In genomic region chr20:58906111-58906510, GRCh38 we compare ENCODE assay signal across 15 cellular contexts. TPM values are rescaled to one million over a fixed set of nuclear protein-coding genes. Genes with fewer than 3 reads are reported as not detected.
A peak's percentile ranks its signal among the peaks of the same experiment; 100 is the strongest.
DNase-seq lines count a peak whose midpoint lies in the region; ATAC-seq and TF ChIP-seq lines count a peak whose summit lies in the region.
"Had no signal": no experiment of that assay in that cellular context is flagged by ENCODE, and none has a peak within 500 bp of the region (broad histone marks: within the 10 kb centered on the region; RNA-seq: fewer than 3 reads in every experiment).

No MANE protein-coding gene starts in this region.

- POLR2A ChIA-PET in CD4-positive, alpha-beta T cell (lab: Charles Lee), result interaction anchor here (1.3 to 2.1 kb wide), 2 partner anchors 17 to 126 kb away, joined by 3 to 7 read pairs; partner anchors contain the start of gene ATP5F1E
- POLR2A ChIA-PET in IMR-90 (lab: Charles Lee; ENCODE audit: unreplicated experiment), result no interaction called here

- no peak overlapping the region for H3K56ac ChIP-seq in IMR-90 (ENCODE audit: extremely low read depth, insufficient read depth, low read length)

- in situ Hi-C loops in IMR-90 (cut with MboI; ENCODE audit: low sequenced_read_pairs), result loop anchor here (5.0 to 10.0 kb wide), 2 partner anchors 76 to 119 kb away; partner anchors contain the start of gene NELFCD

- H3K14ac ChIP-seq in IMR-90 (replicated peaks; ENCODE audit: low read depth, low read length), result no peak overlapping the region

- H3K4me3 Mint-ChIP-seq in CD4-positive, alpha-beta T cell, result no peak overlapping the region
- H3K4me3 Mint-ChIP-seq in brain, result peak overlapping the region in 1 of 5 experiments; percentile 15

- no peaks in the 10 kb centered on the region for H3K9me3 Mint-ChIP-seq in CD4-positive, alpha-beta T cell
- H3K9me3 Mint-ChIP-seq in brain, result no peaks in the 10 kb centered on the region
- H3K9me3 Mint-ChIP-seq: immature natural killer cell had no signal

- H2BK20ac ChIP-seq in IMR-90 (ENCODE audit: low read depth, low read length), result no peak overlapping the region

- H3K23ac ChIP-seq in IMR-90 (ENCODE audit: low read depth, low read length), result peak overlapping the region; percentile 53; the same call in 1 of the 2 replicates

- H3K4me3 ChIP-seq in IMR-90 (ENCODE audit: insufficient read depth, low read depth, low read length) (no peak overlapping the region), psoas muscle (no peak overlapping the region)
- H3K4me3 ChIP-seq: SJSA1 had no signal

- H2BK5ac ChIP-seq in IMR-90 (ENCODE audit: low read depth, low read length, poor library complexity, severe bottlenecking), result no peak overlapping the region

- H2AFZ ChIP-seq in IMR-90 (replicated peaks; ENCODE audit: low read length, poor library complexity), result no peak overlapping the region

- H3K18ac ChIP-seq in IMR-90 (ENCODE audit: low read depth, low read length), result no peak overlapping the region

- H2AK9ac ChIP-seq in IMR-90 (replicated peaks; ENCODE audit: low read depth, low read length, poor library complexity), result peak overlapping the region; percentile 70

- no peak overlapping the region for H4K8ac ChIP-seq in IMR-90 (ENCODE audit: low read depth in 2 of 2, low read length in 2 of 2)

- no peak overlapping the region for H2BK120ac ChIP-seq in IMR-90 (ENCODE audit: low read depth, low read length)

- no peak overlapping the region for H4K91ac ChIP-seq in IMR-90 (ENCODE audit: insufficient read depth, low read depth, low read length)

- ATAC-seq in CD4-positive, alpha-beta T cell (ENCODE audit: poor library complexity), result no peak
- ATAC-seq in IMR-90 (ENCODE audit: low read depth) (no peak), psoas muscle (no peak)

- no peak for TF ChIP-seq RAD21 in IMR-90 (IDR thresholded peaks at IDR 0.05; ENCODE audit: low read length)

- H3K27ac ChIP-seq in CD4-positive, alpha-beta T cell (ENCODE audit: low read depth, low read length), result no peak overlapping the region
- H3K27ac ChIP-seq in IMR-90 (ENCODE audit: insufficient read depth, low read length), result no peak overlapping the region
- H3K27ac ChIP-seq in psoas muscle, result peak overlapping the region; percentile 88
- H3K27ac ChIP-seq: foreskin keratinocyte, SJSA1 had no signal

- no TSS peak for BruUV-seq in IMR-90 (replicated peaks; lab: Mats Ljungman, UMichigan)

- intact Hi-C loops in CD4-positive, alpha-beta T cell (cut with DNase I, micrococcal nuclease), result loop anchor here in 1 of 2 experiments (5.0 kb wide), 1 partner anchor 71 kb away; no protein-coding TSS in a partner anchor
- intact Hi-C loops in IMR-90 (cut with micrococcal nuclease), result loop anchor here (5.0 kb wide), 1 partner anchor 76 kb away; the partner anchor contains the start of gene NELFCD
- intact Hi-C loops in psoas muscle (cut with DNase I), result loop anchor here (2.0 to 5.0 kb wide), 2 partner anchors 13 to 76 kb away; partner anchors contain the start of gene NELFCD (in 1 of the 2)

- no peak for TF ChIP-seq CTCF in CD4-positive, alpha-beta T cell (IDR thresholded peaks at IDR 0.05)
- TF ChIP-seq CTCF in IMR-90 (conservative IDR thresholded peaks at IDR 0.05; ENCODE audit: low read depth, low read length), result no peak
- no peak for TF ChIP-seq CTCF in brain (conservative IDR thresholded peaks at IDR 0.05)
- no peak for TF ChIP-seq CTCF in psoas muscle (IDR thresholded peaks at IDR 0.05)

- peaks cover 77% of the 10 kb centered on the region for H3K4me1 Mint-ChIP-seq in CD4-positive, alpha-beta T cell (ENCODE audit: low read depth)
- peaks cover 79% of the 10 kb centered on the region for H3K4me1 Mint-ChIP-seq in brain

- H3K9ac ChIP-seq in IMR-90 (ENCODE audit: low read depth, low read length), result no peak overlapping the region

- H3K4me1 ChIP-seq in IMR-90 (ENCODE audit: control insufficient read depth, insufficient read depth, low read length) (peaks cover 12% of the 10 kb centered on the region), psoas muscle (peaks cover 57% of the 10 kb centered on the region)

- peaks cover 26% of the 10 kb centered on the region for H3K9me1 ChIP-seq in IMR-90 (ENCODE audit: insufficient read depth, low read length)

- peak overlapping the region; percentile 58; the same call in 1 of the 2 replicates for H2AK5ac ChIP-seq in IMR-90 (ENCODE audit: low read depth, low read length)

- H3K27ac Mint-ChIP-seq in CD4-positive, alpha-beta T cell, result peak overlapping the region; percentile 12
- H3K27ac Mint-ChIP-seq in brain, result peak overlapping the region in 4 of 5 experiments; percentile 8 to 93 (median 52)

- no CpG with 5 or more reads among the region's 5 CpGs for WGBS in IMR-90 (ENCODE audit: extremely low coverage in 2 of 2, insufficient read length in 1 of 2), 2 experiments
- WGBS in psoas muscle, 3 donors, result 80 to 87% (median 85%) methylated on average over 5 of the region's 5 CpGs

- H3K79me1 ChIP-seq in IMR-90 (ENCODE audit: low read depth in 1 of 2, low read length in 2 of 2), result peaks cover 34 to 78% of the 10 kb centered on the region in 2 experiments

- H3K4ac ChIP-seq in IMR-90 (ENCODE audit: low read depth, low read length), result no peak overlapping the region

- dilution Hi-C loops in IMR-90 (cut with HindIII; ENCODE audit: low sequenced_read_pairs, unreplicated experiment), result no loop called here

- H3K36me3 Mint-ChIP-seq in CD4-positive, alpha-beta T cell (ENCODE audit: low read depth), result peaks cover 100% of the 10 kb centered on the region
- peaks cover 89% of the 10 kb centered on the region for H3K36me3 Mint-ChIP-seq in brain

- DNase-seq in CD4-positive, alpha-beta T cell, result no peak
- DNase-seq in IMR-90, result no peak
- DNase-seq in psoas muscle, result no peak
- no peak for DNase-seq in NCI-H774 (lab: John Stamatoyannopoulos, UW)
- no peak for DNase-seq in activated gamma-delta T cell (lab: John Stamatoyannopoulos, UW)
- DNase-seq in mesenteric fat pad (ENCODE audit: low spot score), result no peak
- DNase-seq: aorta; CD4-positive, alpha-beta memory T cell; immature natural killer cell; NCI-H2029; NCI-H69; stimulated activated CD4-positive, alpha-beta T cell treated with anti-CD3 and anti-CD28 coated beads, Interleukin-2, amount 100 ng/mL, for 48 hours had no signal

- CTCF ChIA-PET in CD4-positive, alpha-beta T cell (lab: Charles Lee), result interaction anchor here (1.1 kb wide), 1 partner anchor 8 kb away, joined by 3 read pairs; no protein-coding TSS in a partner anchor
- CTCF ChIA-PET in IMR-90 (lab: Yijun Ruan, JAX), result no interaction called here

- no peak overlapping the region for H2BK15ac ChIP-seq in IMR-90 (ENCODE audit: low read depth, low read length)

- TF ChIP-seq POLR2A in IMR-90 (IDR thresholded peaks at IDR 0.05; ENCODE audit: low read depth, low read length), result no peak

- H3K36me3 ChIP-seq in IMR-90 (ENCODE audit: control insufficient read depth, insufficient read depth, low read length), result peaks cover 54% of the 10 kb centered on the region
- peaks cover 7 to 71% of the 10 kb centered on the region in 2 donors for H3K36me3 ChIP-seq in psoas muscle (ENCODE audit: insufficient read depth in 1 of 2, low read depth in 1 of 2)

- H4K5ac ChIP-seq in IMR-90 (ENCODE audit: low read depth, low read length), result no peak overlapping the region

- H3K9me3 ChIP-seq in CD4-positive, alpha-beta T cell (ENCODE audit: control insufficient read depth, low read length), result no peaks in the 10 kb centered on the region
- H3K9me3 ChIP-seq in IMR-90 (ENCODE audit: control insufficient read depth, insufficient read depth, low read length) (no peaks in the 10 kb centered on the region), psoas muscle (no peaks in the 10 kb centered on the region)
- H3K9me3 ChIP-seq: SJSA1 had no signal

- no peak overlapping the region for H3K4me2 ChIP-seq in IMR-90 (ENCODE audit: low read depth, low read length)

- no peaks in the 10 kb centered on the region for H3K27me3 ChIP-seq in CD4-positive, alpha-beta T cell (ENCODE audit: control insufficient read depth, insufficient read depth, low read length)
- H3K27me3 ChIP-seq in IMR-90 (ENCODE audit: control insufficient read depth, insufficient read depth, low read length) (no peaks in the 10 kb centered on the region), psoas muscle (ENCODE audit: insufficient read depth in 3 of 3, low read length in 2 of 3) (no peaks in the 10 kb centered on the region)
- H3K27me3 ChIP-seq: foreskin keratinocyte, SJSA1 had no signal

- H3K27me3 Mint-ChIP-seq in CD4-positive, alpha-beta T cell, result no peaks in the 10 kb centered on the region
- H3K27me3 Mint-ChIP-seq in brain, result no peaks in the 10 kb centered on the region

- H4K20me1 ChIP-seq in IMR-90 (ENCODE audit: insufficient read depth, low read length), result peaks cover 86% of the 10 kb centered on the region

TF ChIP-seq in IMR-90, 13 proteins besides CTCF, POLR2A, EP300 and RAD21:
- TF ChIP-seq CHD1 (IDR thresholded peaks at IDR 0.05; ENCODE audit: low read depth, low read length) (no peak), MAZ (IDR thresholded peaks at IDR 0.05; ENCODE audit: borderline replicate concordance, low read depth, low read length) (no peak), CEBPB (IDR thresholded peaks at IDR 0.05; ENCODE audit: low read depth, low read length) (peak; percentile 50; the same call in 1 of the 2 replicates)

RNA-seq across cellular contexts. Expression of gene GNAS, which starts 53.6 kb away (rescaled TPM):
- total RNA-seq in CD4-positive, alpha-beta T cell, result 1,000 to 10,000 TPM; 1,245 to 1,317 TPM
- total RNA-seq in IMR-90 (2012; rRNA removed) (377 and 397 TPM in 2 replicates), psoas muscle (1,000 to 10,000 TPM; 1,018 to 1,905 (median 1,319) TPM), mesenteric fat pad (697 TPM)
- polyA plus RNA-seq in IMR-90 (2012; rRNA removed) (1,064 and 1,356 TPM in 2 replicates), brain (ENCODE audit: insufficient read depth, low read depth, low replicate concordance) (3,328 TPM), psoas muscle (1,000 to 10,000 TPM in 2 of 3 donors, 100 to 1,000 TPM in 1; 700 to 1,469 (median 1,394) TPM)
- 1,777 and 2,021 TPM in 2 replicates for polyA plus RNA-seq in IMR-90 (2012; cell fraction: cytosol; rRNA removed)
- 1,041 and 1,061 TPM in 2 replicates for polyA plus RNA-seq in IMR-90 (2012; cell fraction: nucleus; rRNA removed; ENCODE audit: low replicate concordance)

RNA-seq across cellular contexts. Expression of gene GNAS-AS1, which starts 55.4 kb away (rescaled TPM):
- total RNA-seq in CD4-positive, alpha-beta T cell, result not detected
- total RNA-seq in IMR-90 (2012; rRNA removed) (0.54 and 0.83 TPM in 2 replicates), psoas muscle (1 to 10 TPM in 1 of 4 donors, under 1 TPM in 2, not detected in 1; 0.26 to 1.0 (median 0.65) TPM), mesenteric fat pad (0.42 TPM)
- polyA plus RNA-seq in IMR-90 (2012; rRNA removed) (0.60 and 0.90 TPM in 2 replicates), brain (ENCODE audit: insufficient read depth, low read depth, low replicate concordance) (not detected), psoas muscle (under 1 TPM; 0.03 to 0.53 (median 0.13) TPM)
- polyA plus RNA-seq in IMR-90 (2012; cell fraction: cytosol; rRNA removed), result 0.57 and 0.74 TPM in 2 replicates
- 0.90 and 1.0 TPM in 2 replicates for polyA plus RNA-seq in IMR-90 (2012; cell fraction: nucleus; rRNA removed; ENCODE audit: low replicate concordance)
- total RNA-seq: SJSA1 had no signal
- polyA plus RNA-seq: CD4-positive, alpha-beta memory T cell; immature natural killer cell had no signal
